In genomic region chr6:45677381-45677992, GRCh38 we compare ENCODE assay signal across 8 cellular contexts.
DNase-seq lines count a peak whose midpoint lies in the region; ATAC-seq and TF ChIP-seq lines count a peak whose summit lies in the region.

No MANE protein-coding gene starts in this region.

- intact Hi-C loops in dendritic cell treated with granulocyte-macrophage colony-stimulating factor and Interleukin-4, amounts not matched to agents 40 ng/mL and 50 ng/mL, for 4 days (cut with micrococcal nuclease), result no loop called here

- H3K9me3 Mint-ChIP-seq in dendritic cell treated with granulocyte-macrophage colony-stimulating factor and Interleukin-4, amounts not matched to agents 40 ng/mL and 50 ng/mL, for 4 days, result peaks cover 9% of the 10 kb centered on the region
- peaks cover 4% of the 10 kb centered on the region for H3K9me3 Mint-ChIP-seq in natural killer cell treated with Interleukin-12 subunit alpha and Interleukin-12 subunit beta and Interleukin-15 and Interleukin-18, amount 100 ng/mL, for 72 hours

- ATAC-seq in GM19328 (IDR thresholded peaks at IDR 0.05; ENCODE audit: unreplicated experiment) (peak; percentile 57), HG03354 (IDR thresholded peaks at IDR 0.05; ENCODE audit: poor library complexity, severe bottlenecking, unreplicated experiment) (peak; percentile 72)
- peak; percentile 90 to 91 for ATAC-seq in natural killer cell treated with Interleukin-12 subunit alpha and Interleukin-12 subunit beta and Interleukin-15 and Interleukin-18, amount 100 ng/mL, for 72 hours

- DNase-seq in T-helper 22 cell (ENCODE audit: low read depth) (peak; percentile 13), COLO668 (lab: John Stamatoyannopoulos, UW; ENCODE audit: unreplicated experiment) (no peak), NCI-H69 (lab: John Stamatoyannopoulos, UW) (no peak)
- DNase-seq in natural killer cell treated with Interleukin-12 subunit alpha and Interleukin-12 subunit beta and Interleukin-15 and Interleukin-18, amount 100 ng/mL, for 72 hours (ENCODE audit: low spot score), result peak; percentile 71

- TF ChIP-seq CTCF in C4-2B (conservative IDR thresholded peaks at IDR 0.05), result no peak

- peak overlapping the region; percentile 13 for H3K4me3 Mint-ChIP-seq in dendritic cell treated with granulocyte-macrophage colony-stimulating factor and Interleukin-4, amounts not matched to agents 40 ng/mL and 50 ng/mL, for 4 days
- peak overlapping the region; percentile 93 for H3K4me3 Mint-ChIP-seq in natural killer cell treated with Interleukin-12 subunit alpha and Interleukin-12 subunit beta and Interleukin-15 and Interleukin-18, amount 100 ng/mL, for 72 hours

- H3K4me1 Mint-ChIP-seq in dendritic cell treated with granulocyte-macrophage colony-stimulating factor and Interleukin-4, amounts not matched to agents 40 ng/mL and 50 ng/mL, for 4 days (ENCODE audit: low read depth), result peaks cover 32% of the 10 kb centered on the region
- peaks cover 33 to 39% of the 10 kb centered on the region in 2 donors for H3K4me1 Mint-ChIP-seq in natural killer cell treated with Interleukin-12 subunit alpha and Interleukin-12 subunit beta and Interleukin-15 and Interleukin-18, amount 100 ng/mL, for 72 hours (ENCODE audit: low read depth in 2 of 2)

- H3K27ac Mint-ChIP-seq in dendritic cell treated with granulocyte-macrophage colony-stimulating factor and Interleukin-4, amounts not matched to agents 40 ng/mL and 50 ng/mL, for 4 days, result peak overlapping the region; percentile 55
- peak overlapping the region; percentile 92 to 95 for H3K27ac Mint-ChIP-seq in natural killer cell treated with Interleukin-12 subunit alpha and Interleukin-12 subunit beta and Interleukin-15 and Interleukin-18, amount 100 ng/mL, for 72 hours

- H3K27me3 Mint-ChIP-seq in dendritic cell treated with granulocyte-macrophage colony-stimulating factor and Interleukin-4, amounts not matched to agents 40 ng/mL and 50 ng/mL, for 4 days, result peaks cover 16% of the 10 kb centered on the region
- H3K27me3 Mint-ChIP-seq in natural killer cell treated with Interleukin-12 subunit alpha and Interleukin-12 subunit beta and Interleukin-15 and Interleukin-18, amount 100 ng/mL, for 72 hours, result peaks cover 0 to 3% of the 10 kb centered on the region in 2 donors

- H3K36me3 Mint-ChIP-seq in dendritic cell treated with granulocyte-macrophage colony-stimulating factor and Interleukin-4, amounts not matched to agents 40 ng/mL and 50 ng/mL, for 4 days (ENCODE audit: low read depth), result no peaks in the 10 kb centered on the region
- peaks cover 18% of the 10 kb centered on the region for H3K36me3 Mint-ChIP-seq in natural killer cell treated with Interleukin-12 subunit alpha and Interleukin-12 subunit beta and Interleukin-15 and Interleukin-18, amount 100 ng/mL, for 72 hours

- H3K27ac ChIP-seq in C4-2B, result peak overlapping the region; percentile 53

Comparison
In these comparisons a context has a peak if more than half of its experiments do, and no peak if none do; other contexts are left out.
1. DNase-seq: peak in T-helper 22 cell (single experiment) and natural killer cell treated with Interleukin-12 subunit alpha and Interleukin-12 subunit beta and Interleukin-15 and Interleukin-18, amount 100 ng/mL, for 72 hours (single experiment); none in COLO668 (single experiment) and NCI-H69 (single experiment).
2. Peak in every context shown above with its lines, with median percentiles within 50 percentile points of each other: ATAC-seq.